In the genomic region with DNA sequence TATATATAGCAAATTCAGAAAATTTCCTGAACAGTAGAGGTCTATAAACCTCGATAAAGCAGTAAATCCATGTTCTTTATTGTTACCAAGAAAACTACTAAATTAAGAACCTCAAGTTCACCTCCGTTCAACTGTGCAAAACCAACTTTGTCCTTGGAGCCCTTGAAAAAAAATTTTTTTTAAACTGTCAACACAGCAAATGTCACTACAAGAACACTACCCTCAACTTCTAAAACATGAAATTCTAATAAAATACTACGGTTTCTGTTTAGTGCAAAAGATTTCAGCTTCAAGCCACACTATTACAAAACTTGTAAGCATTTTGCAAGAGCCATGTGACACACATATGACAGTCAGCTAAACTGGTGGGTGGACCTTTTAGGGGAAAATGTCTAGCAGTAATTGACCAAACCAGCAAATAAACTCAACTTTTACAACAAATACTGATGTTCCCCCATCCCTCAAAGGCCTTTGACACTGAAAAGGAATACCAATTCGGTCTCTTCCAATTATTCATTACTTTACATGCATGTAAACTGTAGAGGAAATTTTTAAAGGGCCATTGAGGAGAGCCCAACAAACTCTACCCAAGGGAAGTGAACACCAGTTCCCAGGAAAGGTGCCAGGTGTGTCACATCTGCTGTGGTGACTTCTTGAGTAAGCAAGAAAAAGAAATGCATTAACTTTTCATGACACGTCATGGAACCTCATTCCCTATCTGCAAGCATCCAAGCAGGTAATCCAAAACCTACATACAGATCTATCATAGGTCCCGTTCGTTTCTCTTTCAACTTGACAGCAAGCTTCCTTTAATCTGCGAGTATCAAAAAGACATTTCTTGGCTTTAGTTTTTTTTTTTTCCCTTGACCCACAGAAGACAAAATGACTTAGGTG, we compare ENCODE assay signal across 8 cellular contexts. TPM values are rescaled to one million over a fixed set of nuclear protein-coding genes. Genes with fewer than 3 reads are reported as not detected.
DNase-seq lines count a peak whose midpoint lies in the region; ATAC-seq and TF ChIP-seq lines count a peak whose summit lies in the region.

No MANE protein-coding gene starts in this region.

- peaks cover 5% of the 10 kb centered on the region; the same call in 1 of the 2 replicates for H3K36me3 ChIP-seq in Karpas-422 (ENCODE audit: insufficient read depth, low read length)
- no peaks in the 10 kb centered on the region for H3K36me3 ChIP-seq in ascending aorta
- H3K36me3 ChIP-seq in testis (ENCODE audit: low read depth, missing control alignments) = no peaks in the 10 kb centered on the region

- H3K4me3 ChIP-seq in Karpas-422 (ENCODE audit: low read length) = peak overlapping the region; percentile 76
- H3K4me3 ChIP-seq in ascending aorta = peak overlapping the region; percentile 87 to 99
- H3K4me3 ChIP-seq in testis = peak overlapping the region; percentile 85 to 97

- peaks cover 47% of the 10 kb centered on the region for H4K20me1 ChIP-seq in Karpas-422 (ENCODE audit: insufficient read depth, low read depth, low read length)

- no peak for TF ChIP-seq POLR2A in testis (IDR thresholded peaks at IDR 0.05)

- H3K9me3 ChIP-seq in Karpas-422 (ENCODE audit: low read length) (no peaks in the 10 kb centered on the region), ascending aorta (no peaks in the 10 kb centered on the region), testis (no peaks in the 10 kb centered on the region)

- 4 to 6% methylated on average over 8 of the region's 8 CpGs for WGBS in testis, 2 donors

- no peak overlapping the region for H2AFZ ChIP-seq in Karpas-422 (ENCODE audit: low read length)

- H3K79me2 ChIP-seq in Karpas-422 (ENCODE audit: low read length) = peaks cover 63% of the 10 kb centered on the region

- no peak overlapping the region for H3K27ac ChIP-seq in Karpas-422 (ENCODE audit: low read length)
- H3K27ac ChIP-seq in ascending aorta = peak overlapping the region; percentile 98 to 99
- peak overlapping the region; percentile 95 to 99 for H3K27ac ChIP-seq in testis

- DNase-seq in CD1c-positive myeloid dendritic cell (ENCODE audit: extremely low spot score) = peak; percentile 92
- peak; percentile 63 for DNase-seq in Karpas-422
- peak in 1 of 2 donors; percentile 69 for DNase-seq in ascending aorta (ENCODE audit: low spot score in 2 of 2)
- peak; percentile 36 to 43 for DNase-seq in left colon
- DNase-seq in testis = peak; percentile 38
- no peak for DNase-seq in activated gamma-delta T cell (lab: John Stamatoyannopoulos, UW)
- DNase-seq in inferior parietal cortex (ENCODE audit: extremely low spot score) = no peak

- TF ChIP-seq CTCF in ascending aorta (IDR thresholded peaks at IDR 0.05) = no peak
- TF ChIP-seq CTCF in testis (IDR thresholded peaks at IDR 0.05) = no peak

- no peak for ATAC-seq in left colon
- no peak for ATAC-seq in GM18868 (IDR thresholded peaks at IDR 0.05; ENCODE audit: unreplicated experiment)

- H3K9ac ChIP-seq in Karpas-422 (ENCODE audit: low read length) = peak overlapping the region; percentile 95

- H3K4me1 ChIP-seq in Karpas-422 (ENCODE audit: low read length) (peaks cover 32% of the 10 kb centered on the region), ascending aorta (peaks cover 14 to 35% of the 10 kb centered on the region in 2 donors), testis (peaks cover 49% of the 10 kb centered on the region)

- intact Hi-C loops in ascending aorta (cut with DNase I) (no loop called here), left colon (cut with DNase I, micrococcal nuclease) (loop anchor here in 1 of 2 donors (10.0 kb wide), 1 partner anchor 54 kb away; no protein-coding TSS in a partner anchor), testis (cut with DNase I; ENCODE audit: low total_unique reads) (no loop called here)

- H3K27me3 ChIP-seq in Karpas-422 (ENCODE audit: low read length) (no peaks in the 10 kb centered on the region), ascending aorta (no peaks in the 10 kb centered on the region), testis (no peaks in the 10 kb centered on the region)

- peak overlapping the region; percentile 88 for H3K4me2 ChIP-seq in Karpas-422 (ENCODE audit: low read depth, low read length, poor library complexity, severe bottlenecking)

- H3K9me2 ChIP-seq in Karpas-422 (replicated peaks; ENCODE audit: insufficient read depth, low read length) = no peaks in the 10 kb centered on the region

RNA-seq across cellular contexts. Expression of a gene that starts 1.4 kb away (rescaled TPM):
- total RNA-seq in Karpas-422 (2014; rRNA removed; shearing (Covaris generic); ENCODE audit: low replicate concordance) = 40.1 and 79.1 TPM in 2 replicates
- total RNA-seq in ascending aorta = 56.4 TPM
- total RNA-seq in left colon = 100 to 1,000 TPM; 172 to 179 TPM
- 100 to 1,000 TPM in 1 of 2 donors, 10 to 100 TPM in 1; 82.0 to 113 TPM for total RNA-seq in testis
- 154 TPM for polyA plus RNA-seq in testis (ENCODE audit: insufficient read depth, low read depth, low replicate concordance)

Comparison
In these comparisons a context has a peak if more than half of its experiments do, and no peak if none do; other contexts are left out.
1. DNase-seq: peak in CD1c-positive myeloid dendritic cell (single experiment), Karpas-422 (single experiment), left colon (2 of 2) and testis (single experiment); none in activated gamma-delta T cell (single experiment) and inferior parietal cortex (single experiment).
2. Peak in every context shown above with its lines, with median percentiles within 50 percentile points of each other: H3K4me3 ChIP-seq.